ENCODE assay signal across 15 cellular contexts in the genomic region with DNA sequence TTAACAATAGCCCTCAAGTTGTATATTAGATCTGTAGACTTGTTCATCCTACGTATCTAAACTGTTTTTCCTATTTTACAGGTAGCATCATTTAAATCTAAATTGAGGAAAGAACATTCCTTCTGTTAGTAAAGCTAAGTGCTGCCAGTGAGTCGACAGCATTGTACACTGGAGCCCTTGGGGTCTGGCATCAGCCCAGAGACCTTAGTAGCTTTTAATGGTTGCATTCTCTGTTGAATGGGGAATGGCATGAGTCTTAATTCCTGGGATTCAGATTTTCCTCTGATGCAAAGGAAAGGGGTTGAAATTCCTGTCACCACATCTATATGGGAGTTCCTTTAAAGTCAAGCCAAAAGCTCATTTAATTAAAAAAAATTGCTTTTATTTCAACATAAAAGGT.
"Had no signal": no experiment of that assay in that cellular context is flagged by ENCODE, and none has a peak within 500 bp of the region (broad histone marks: within the 10 kb centered on the region; RNA-seq: fewer than 3 reads in every experiment).

No MANE protein-coding gene starts in this region.

- H3K9me3 ChIP-seq: esophagus muscularis mucosa, gastroesophageal sphincter, mucosa of descending colon, pancreas, spleen, upper lobe of left lung, uterus had no signal

- H3K27me3 ChIP-seq: esophagus muscularis mucosa, gastroesophageal sphincter, pancreas, spleen, upper lobe of left lung, uterus had no signal

- ATAC-seq: effector memory CD8-positive, alpha-beta T cell; gastroesophageal sphincter; natural killer cell; sciatic nerve had no signal

- H3K4me3 ChIP-seq: esophagus muscularis mucosa, gastroesophageal sphincter, mucosa of descending colon, pancreas, spleen, upper lobe of left lung, uterus had no signal

- H3K27ac ChIP-seq: epithelial cell of prostate, esophagus muscularis mucosa, gastroesophageal sphincter, pancreas, spleen, upper lobe of left lung, uterus had no signal

- H3K36me3 ChIP-seq: esophagus muscularis mucosa, gastroesophageal sphincter, pancreas, spleen, upper lobe of left lung, uterus had no signal

- DNase-seq: effector memory CD8-positive, alpha-beta T cell; glutamatergic neuron; islet precursor cell; natural killer cell; spleen; stimulated activated CD4-positive, alpha-beta T cell treated with anti-CD3 and anti-CD28 coated beads, Interleukin-1b, Interleukin-23, amount 100 ng/mL, for 48 hours; stimulated activated naive B cell treated with anti-CD40 and anti-IgM and Interleukin-4, amounts not matched to agents 10 μg/mL and 1 μg/mL and 100 μg/mL, for 72 hours; upper lobe of left lung; uterus had no signal
